8 cellular contexts compared by ENCODE assay signal in the genomic region with DNA sequence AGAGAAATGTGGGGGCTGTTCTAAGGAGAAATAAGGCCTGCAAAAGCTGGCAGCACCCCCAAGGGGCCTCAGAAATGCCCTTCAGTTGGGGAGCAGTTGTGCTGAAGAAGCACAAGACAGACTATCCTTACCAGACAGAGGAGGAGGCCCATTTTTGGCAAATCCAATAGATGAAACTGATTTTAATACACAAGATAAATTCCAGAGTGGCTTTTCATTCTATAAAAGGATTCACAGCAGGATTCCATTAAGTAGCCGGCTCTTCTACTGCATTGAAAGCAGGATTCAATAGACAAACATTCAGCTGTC. TPM values are rescaled to one million over a fixed set of nuclear protein-coding genes. Genes with fewer than 3 reads are reported as not detected.
DNase-seq lines count a peak whose midpoint lies in the region; ATAC-seq and TF ChIP-seq lines count a peak whose summit lies in the region.

No MANE protein-coding gene starts in this region.

- H3K4me1 ChIP-seq in CD4-positive, alpha-beta memory T cell (ENCODE audit: insufficient read depth, low read length): peaks cover 91% of the 10 kb centered on the region
- peaks cover 50 to 55% of the 10 kb centered on the region in 2 experiments for H3K4me1 ChIP-seq in neutrophil (ENCODE audit: control insufficient read depth in 1 of 2, insufficient read depth in 1 of 2, low read depth in 1 of 2, low read length in 1 of 2)

- H3K9me3 Mint-ChIP-seq in CD4-positive, alpha-beta memory T cell: no peaks in the 10 kb centered on the region
- no peaks in the 10 kb centered on the region for H3K9me3 Mint-ChIP-seq in chondrocyte (ENCODE audit: low read depth)

- peak overlapping the region; percentile 89 for H3K27ac ChIP-seq in CD4-positive, alpha-beta memory T cell (ENCODE audit: low read depth, low read length)
- peak overlapping the region; percentile 99 for H3K27ac ChIP-seq in KOPT-K1 (ENCODE audit: low read depth, low read length, poor library complexity, severe bottlenecking)
- peak overlapping the region; percentile 97 for H3K27ac ChIP-seq in neutrophil

- H3K4me1 Mint-ChIP-seq in CD4-positive, alpha-beta memory T cell: peaks cover 33 to 84% (median 71%) of the 10 kb centered on the region in 4 donors
- H3K4me1 Mint-ChIP-seq in chondrocyte (ENCODE audit: low read depth): peaks cover 31% of the 10 kb centered on the region

- POLR2A ChIA-PET in CD4-positive, alpha-beta memory T cell (lab: Charles Lee; ENCODE audit: partially characterized antibody): interaction anchor here (1.2 to 12.0 kb wide), 7 partner anchors 7 to 186 kb away, joined by 3 to 277 read pairs (median 9); partner anchors contain the start of genes NDUFA1, NKRF, RNF113A and SEPTIN6

- intact Hi-C loops in CD4-positive, alpha-beta memory T cell (cut with micrococcal nuclease): loop anchor here (5.0 kb wide), 2 partner anchors 72 to 187 kb away; partner anchors contain the start of genes NDUFA1, RNF113A and SOWAHD

- H3K27ac Mint-ChIP-seq in CD4-positive, alpha-beta memory T cell: peak overlapping the region; percentile 98 to 100 (median 99)
- peak overlapping the region; percentile 90 for H3K27ac Mint-ChIP-seq in chondrocyte (ENCODE audit: unreplicated experiment)

- DNase-seq in CD4-positive, alpha-beta memory T cell: no peak
- DNase-seq in chondrocyte (ENCODE audit: low spot score): no peak
- no peak for DNase-seq in stimulated activated CD8-positive, alpha-beta memory T cell treated with anti-CD3 and anti-CD28 coated beads, Interleukin-4, amount 100 ng/mL, for 48 hours
- no peak for DNase-seq in activated CD8-positive, alpha-beta memory T cell treated with anti-CD3 and anti-CD28 coated beads, Interleukin-2, amount 50 U/mL, for 4 hours

- H3K27me3 Mint-ChIP-seq in CD4-positive, alpha-beta memory T cell: no peaks in the 10 kb centered on the region
- no peaks in the 10 kb centered on the region for H3K27me3 Mint-ChIP-seq in chondrocyte (ENCODE audit: low read depth)

- no peak for TF ChIP-seq CTCF in chondrocyte (IDR thresholded peaks at IDR 0.05)
- TF ChIP-seq CTCF in neutrophil (IDR thresholded peaks at IDR 0.05): no peak

- no peaks in the 10 kb centered on the region for H3K36me3 ChIP-seq in CD4-positive, alpha-beta memory T cell (ENCODE audit: insufficient read depth, low read length)
- H3K36me3 ChIP-seq in KOPT-K1 (ENCODE audit: insufficient read depth, low read length): peaks cover 11% of the 10 kb centered on the region
- H3K36me3 ChIP-seq in neutrophil: no peaks in the 10 kb centered on the region

- ATAC-seq in GM18873 (IDR thresholded peaks at IDR 0.05; ENCODE audit: low FRiP score, unreplicated experiment): no peak
- ATAC-seq in HG03039 (IDR thresholded peaks at IDR 0.05; ENCODE audit: unreplicated experiment): no peak

- H3K9me3 ChIP-seq in CD4-positive, alpha-beta memory T cell (ENCODE audit: control insufficient read depth in 1 of 2, low read length in 2 of 2): no peaks in the 10 kb centered on the region
- no peaks in the 10 kb centered on the region for H3K9me3 ChIP-seq in KOPT-K1 (ENCODE audit: insufficient read depth, low read length, poor library complexity, severe bottlenecking)
- no peaks in the 10 kb centered on the region for H3K9me3 ChIP-seq in neutrophil

- H3K4me3 ChIP-seq in CD4-positive, alpha-beta memory T cell (ENCODE audit: low read length in 2 of 2): peak overlapping the region; percentile 2 to 46
- peak overlapping the region; percentile 43 to 53 for H3K4me3 ChIP-seq in neutrophil (ENCODE audit: low read depth in 1 of 2, low read length in 1 of 2)

- H3K36me3 Mint-ChIP-seq in CD4-positive, alpha-beta memory T cell: peaks cover 4 to 12% of the 10 kb centered on the region in 2 donors
- H3K36me3 Mint-ChIP-seq in chondrocyte (ENCODE audit: low read depth): no peaks in the 10 kb centered on the region

- H3K27me3 ChIP-seq in CD4-positive, alpha-beta memory T cell (ENCODE audit: insufficient read depth, low read length): no peaks in the 10 kb centered on the region
- H3K27me3 ChIP-seq in neutrophil: no peaks in the 10 kb centered on the region

- H3K4me3 Mint-ChIP-seq in CD4-positive, alpha-beta memory T cell: peak overlapping the region; percentile 84 to 100 (median 98)
- H3K4me3 Mint-ChIP-seq in chondrocyte (ENCODE audit: unreplicated experiment): no peak overlapping the region

- CTCF ChIA-PET in CD4-positive, alpha-beta memory T cell (lab: Charles Lee; ENCODE audit: partially characterized antibody): interaction anchor here (1.1 to 1.5 kb wide), 4 partner anchors 8 to 202 kb away, joined by 3 to 4 read pairs (median 4); no protein-coding TSS in a partner anchor

RNA-seq across cellular contexts. Expression of gene SEPTIN6, which starts 8.1 kb away (rescaled TPM):
- total RNA-seq in CD4-positive, alpha-beta memory T cell: 100 to 1,000 TPM; 174 to 178 TPM
- polyA plus RNA-seq in CD4-positive, alpha-beta memory T cell: 100 to 1,000 TPM; 112 to 244 TPM
- 29.0 to 32.5 TPM (median 29.1 TPM) in 3 replicates for total RNA-seq in chondrocyte
